In genomic region chr2:70104231-70105111, GRCh38 we compare ENCODE assay signal across 1 cellular context.
TF ChIP-seq lines count a peak whose summit lies in the region.

No MANE protein-coding gene starts in this region.

TF ChIP-seq in HepG2, 621 proteins besides CTCF, POLR2A, EP300 and RAD21 (continued from another document and continues in another):
- TF ChIP-seq ZNF33A (CRISPR knock-in tag; IDR thresholded peaks at IDR 0.05; ENCODE audit: borderline replicate concordance) (0 out of 2 replicates have a peak, but pooled peaks have one; percentile 66), GABPA (IDR thresholded peaks at IDR 0.05; ENCODE audit: low read depth, low read length) (no peak), GABPA (CRISPR knock-in tag; IDR thresholded peaks at IDR 0.05; ENCODE audit: low read depth) (peak; percentile 66; the same call in 1 of the 2 replicates), PHF20 (CRISPR knock-in tag; IDR thresholded peaks at IDR 0.05) (peak; percentile 79), HNRNPL (IDR thresholded peaks at IDR 0.05; ENCODE audit: low read depth, low read length) (no peak), ZFP62 (CRISPR knock-in tag; IDR thresholded peaks at IDR 0.05) (no peak), ZNF646 (CRISPR knock-in tag; IDR thresholded peaks at IDR 0.05) (no peak), ZFP41 (CRISPR knock-in tag; IDR thresholded peaks at IDR 0.05; ENCODE audit: borderline replicate concordance) (no peak), ZNF235 (CRISPR knock-in tag; IDR thresholded peaks at IDR 0.05; ENCODE audit: borderline replicate concordance) (no peak), SYNCRIP (IDR thresholded peaks at IDR 0.05; ENCODE audit: insufficient read depth, low read depth, low read length) (no peak), ZSCAN9 (CRISPR knock-in tag; IDR thresholded peaks at IDR 0.05; ENCODE audit: borderline replicate concordance) (no peak), ZNF451 (CRISPR knock-in tag; IDR thresholded peaks at IDR 0.05) (no peak), ZNF17 (CRISPR knock-in tag; IDR thresholded peaks at IDR 0.05) (no peak), ETV5 (CRISPR knock-in tag; IDR thresholded peaks at IDR 0.05; ENCODE audit: borderline replicate concordance) (peak; percentile 31; the same call in 1 of the 2 replicates), BRCA1 (CRISPR knock-in tag; IDR thresholded peaks at IDR 0.05) (no peak), PHF5A (CRISPR knock-in tag; IDR thresholded peaks at IDR 0.05; ENCODE audit: low read depth, unreplicated experiment) (no peak), THAP9 (CRISPR knock-in tag; IDR thresholded peaks at IDR 0.05; ENCODE audit: borderline replicate concordance) (no peak), FOXP1 (IDR thresholded peaks at IDR 0.05) (0 out of 2 replicates have a peak, but pooled peaks have one; percentile 16), FOXP1 (CRISPR knock-in tag; IDR thresholded peaks at IDR 0.05) (no peak), ZNF83 (CRISPR knock-in tag; IDR thresholded peaks at IDR 0.05; ENCODE audit: borderline replicate concordance) (no peak), U2AF1 (optimal IDR thresholded peaks at IDR 0.05; ENCODE audit: low read depth, low read length) (no peak), STAG1 (CRISPR knock-in tag; IDR thresholded peaks at IDR 0.05) (no peak), DDIT3 (CRISPR knock-in tag; IDR thresholded peaks at IDR 0.05) (no peak; the same call in 1 of the 2 replicates), FOXM1 (CRISPR knock-in tag; IDR thresholded peaks at IDR 0.05) (no peak), NCOA1 (CRISPR knock-in tag; IDR thresholded peaks at IDR 0.05) (no peak), ZNF703 (CRISPR knock-in tag; IDR thresholded peaks at IDR 0.05; ENCODE audit: borderline replicate concordance) (no peak), MYC (CRISPR knock-in tag; IDR thresholded peaks at IDR 0.05; ENCODE audit: borderline replicate concordance) (no peak), ZNF251 (CRISPR knock-in tag; IDR thresholded peaks at IDR 0.05) (no peak), ZNF557 (CRISPR knock-in tag; IDR thresholded peaks at IDR 0.05) (no peak), CHD4 (IDR thresholded peaks at IDR 0.05; ENCODE audit: borderline replicate concordance, low read length) (no peak), ASH2L (IDR thresholded peaks at IDR 0.05; ENCODE audit: insufficient read length, low read depth, low read length) (peak; percentile 76), TOPORS (CRISPR knock-in tag; IDR thresholded peaks at IDR 0.05) (no peak), CHD2 (IDR thresholded peaks at IDR 0.05; ENCODE audit: low read depth, low read length) (no peak), ZNF124 (CRISPR knock-in tag; IDR thresholded peaks at IDR 0.05) (no peak)
- TF ChIP-seq, protein P1, sequence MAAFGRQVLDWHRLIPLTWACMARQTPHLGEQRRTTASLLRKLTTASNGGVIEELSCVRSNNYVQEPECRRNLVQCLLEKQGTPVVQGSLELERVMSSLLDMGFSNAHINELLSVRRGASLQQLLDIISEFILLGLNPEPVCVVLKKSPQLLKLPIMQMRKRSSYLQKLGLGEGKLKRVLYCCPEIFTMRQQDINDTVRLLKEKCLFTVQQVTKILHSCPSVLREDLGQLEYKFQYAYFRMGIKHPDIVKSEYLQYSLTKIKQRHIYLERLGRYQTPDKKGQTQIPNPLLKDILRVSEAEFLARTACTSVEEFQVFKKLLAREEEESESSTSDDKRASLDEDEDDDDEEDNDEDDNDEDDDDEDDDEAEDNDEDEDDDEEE (CRISPR knock-in tag; IDR thresholded peaks at IDR 0.05), result no peak
- TF ChIP-seq, protein P2, sequence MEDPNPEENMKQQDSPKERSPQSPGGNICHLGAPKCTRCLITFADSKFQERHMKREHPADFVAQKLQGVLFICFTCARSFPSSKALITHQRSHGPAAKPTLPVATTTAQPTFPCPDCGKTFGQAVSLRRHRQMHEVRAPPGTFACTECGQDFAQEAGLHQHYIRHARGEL (CRISPR knock-in tag; IDR thresholded peaks at IDR 0.05), result no peak
- TF ChIP-seq, protein P3, sequence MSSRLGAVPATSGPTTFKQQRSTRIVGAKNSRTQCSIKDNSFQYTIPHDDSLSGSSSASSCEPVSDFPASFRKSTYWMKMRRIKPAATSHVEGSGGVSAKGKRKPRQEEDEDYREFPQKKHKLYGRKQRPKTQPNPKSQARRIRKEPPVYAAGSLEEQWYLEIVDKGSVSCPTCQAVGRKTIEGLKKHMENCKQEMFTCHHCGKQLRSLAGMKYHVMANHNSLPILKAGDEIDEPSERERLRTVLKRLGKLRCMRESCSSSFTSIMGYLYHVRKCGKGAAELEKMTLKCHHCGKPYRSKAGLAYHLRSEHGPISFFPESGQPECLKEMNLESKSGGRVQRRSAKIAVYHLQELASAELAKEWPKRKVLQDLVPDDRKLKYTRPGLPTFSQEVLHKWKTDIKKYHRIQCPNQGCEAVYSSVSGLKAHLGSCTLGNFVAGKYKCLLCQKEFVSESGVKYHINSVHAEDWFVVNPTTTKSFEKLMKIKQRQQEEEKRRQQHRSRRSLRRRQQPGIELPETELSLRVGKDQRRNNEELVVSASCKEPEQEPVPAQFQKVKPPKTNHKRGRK (CRISPR knock-in tag; IDR thresholded peaks at IDR 0.05), result no peak; the same call in 1 of the 2 replicates
- TF ChIP-seq, protein P4, sequence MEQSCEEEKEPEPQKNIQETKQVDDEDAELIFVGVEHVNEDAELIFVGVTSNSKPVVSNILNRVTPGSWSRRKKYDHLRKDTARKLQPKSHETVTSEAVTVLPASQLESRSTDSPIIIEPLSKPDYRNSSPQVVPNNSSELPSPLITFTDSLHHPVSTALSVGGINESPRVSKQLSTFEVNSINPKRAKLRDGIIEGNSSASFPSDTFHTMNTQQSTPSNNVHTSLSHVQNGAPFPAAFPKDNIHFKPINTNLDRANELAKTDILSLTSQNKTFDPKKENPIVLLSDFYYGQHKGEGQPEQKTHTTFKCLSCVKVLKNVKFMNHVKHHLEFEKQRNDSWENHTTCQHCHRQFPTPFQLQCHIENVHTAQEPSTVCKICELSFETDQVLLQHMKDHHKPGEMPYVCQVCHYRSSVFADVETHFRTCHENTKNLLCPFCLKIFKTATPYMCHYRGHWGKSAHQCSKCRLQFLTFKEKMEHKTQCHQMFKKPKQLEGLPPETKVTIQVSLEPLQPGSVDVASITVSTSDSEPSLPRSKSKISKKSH (CRISPR knock-in tag; IDR thresholded peaks at IDR 0.05; ENCODE audit: borderline replicate concordance), result no peak
- TF ChIP-seq, protein P5, sequence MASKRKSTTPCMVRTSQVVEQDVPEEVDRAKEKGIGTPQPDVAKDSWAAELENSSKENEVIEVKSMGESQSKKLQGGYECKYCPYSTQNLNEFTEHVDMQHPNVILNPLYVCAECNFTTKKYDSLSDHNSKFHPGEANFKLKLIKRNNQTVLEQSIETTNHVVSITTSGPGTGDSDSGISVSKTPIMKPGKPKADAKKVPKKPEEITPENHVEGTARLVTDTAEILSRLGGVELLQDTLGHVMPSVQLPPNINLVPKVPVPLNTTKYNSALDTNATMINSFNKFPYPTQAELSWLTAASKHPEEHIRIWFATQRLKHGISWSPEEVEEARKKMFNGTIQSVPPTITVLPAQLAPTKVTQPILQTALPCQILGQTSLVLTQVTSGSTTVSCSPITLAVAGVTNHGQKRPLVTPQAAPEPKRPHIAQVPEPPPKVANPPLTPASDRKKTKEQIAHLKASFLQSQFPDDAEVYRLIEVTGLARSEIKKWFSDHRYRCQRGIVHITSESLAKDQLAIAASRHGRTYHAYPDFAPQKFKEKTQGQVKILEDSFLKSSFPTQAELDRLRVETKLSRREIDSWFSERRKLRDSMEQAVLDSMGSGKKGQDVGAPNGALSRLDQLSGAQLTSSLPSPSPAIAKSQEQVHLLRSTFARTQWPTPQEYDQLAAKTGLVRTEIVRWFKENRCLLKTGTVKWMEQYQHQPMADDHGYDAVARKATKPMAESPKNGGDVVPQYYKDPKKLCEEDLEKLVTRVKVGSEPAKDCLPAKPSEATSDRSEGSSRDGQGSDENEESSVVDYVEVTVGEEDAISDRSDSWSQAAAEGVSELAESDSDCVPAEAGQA (IDR thresholded peaks at IDR 0.05; ENCODE audit: low read depth), result no peak
- TF ChIP-seq, protein P5 (CRISPR knock-in tag; IDR thresholded peaks at IDR 0.05; ENCODE audit: borderline replicate concordance), result peak; percentile 47; the same call in 1 of the 2 replicates
- TF ChIP-seq, protein P6, sequence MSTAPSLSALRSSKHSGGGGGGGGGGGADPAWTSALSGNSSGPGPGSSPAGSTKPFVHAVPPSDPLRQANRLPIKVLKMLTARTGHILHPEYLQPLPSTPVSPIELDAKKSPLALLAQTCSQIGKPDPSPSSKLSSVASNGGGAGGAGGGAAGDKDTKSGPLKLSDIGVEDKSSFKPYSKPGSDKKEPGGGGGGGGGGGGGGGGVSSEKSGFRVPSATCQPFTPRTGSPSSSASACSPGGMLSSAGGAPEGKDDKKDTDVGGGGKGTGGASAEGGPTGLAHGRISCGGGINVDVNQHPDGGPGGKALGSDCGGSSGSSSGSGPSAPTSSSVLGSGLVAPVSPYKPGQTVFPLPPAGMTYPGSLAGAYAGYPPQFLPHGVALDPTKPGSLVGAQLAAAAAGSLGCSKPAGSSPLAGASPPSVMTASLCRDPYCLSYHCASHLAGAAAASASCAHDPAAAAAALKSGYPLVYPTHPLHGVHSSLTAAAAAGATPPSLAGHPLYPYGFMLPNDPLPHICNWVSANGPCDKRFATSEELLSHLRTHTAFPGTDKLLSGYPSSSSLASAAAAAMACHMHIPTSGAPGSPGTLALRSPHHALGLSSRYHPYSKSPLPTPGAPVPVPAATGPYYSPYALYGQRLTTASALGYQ (CRISPR knock-in tag; IDR thresholded peaks at IDR 0.05), result no peak
